Comparison of ENCODE assay signal across 19 cellular contexts in genomic region chr1:20123696-20124450, GRCh38. TPM values are rescaled to one million over a fixed set of nuclear protein-coding genes. Genes with fewer than 3 reads are reported as not detected.
DNase-seq lines count a peak whose midpoint lies in the region; ATAC-seq, FAIRE-seq and TF ChIP-seq lines count a peak whose summit lies in the region.
"Had no signal": no experiment of that assay in that cellular context is flagged by ENCODE, and none has a peak within 500 bp of the region (broad histone marks: within the 10 kb centered on the region; RNA-seq: fewer than 3 reads in every experiment).

No MANE protein-coding gene starts in this region.

- no peaks in the 10 kb centered on the region for H3K9me1 ChIP-seq in keratinocyte (ENCODE audit: control insufficient read depth, extremely low read depth, insufficient read depth, low read length)

- H3K27me3 ChIP-seq in Karpas-422 (ENCODE audit: low read length) (no peaks in the 10 kb centered on the region), keratinocyte (ENCODE audit: control insufficient read depth, extremely low read depth, insufficient read depth, low read length) (peaks cover 9% of the 10 kb centered on the region), dorsolateral prefrontal cortex (no peaks in the 10 kb centered on the region)
- H3K27me3 ChIP-seq: thyroid gland had no signal

- POLR2A ChIA-PET in A549 (lab: Yijun Ruan, JAX), result no interaction called here

- dilution Hi-C loops in keratinocyte (cut with MboI; ENCODE audit: extremely low pct_ligation_motif_present, low sequenced_read_pairs), result no loop called here

- WGBS in A549 (ENCODE audit: missing lambda C conversion rate), result 54% methylated on average over 10 of the region's 10 CpGs

- H3K4me3 ChIP-seq in A549 (no peak overlapping the region), Karpas-422 (ENCODE audit: low read length) (no peak overlapping the region), keratinocyte (ENCODE audit: control insufficient read depth in 2 of 3, extremely low read depth in 1 of 3, insufficient read depth in 2 of 3, low read depth in 1 of 3, low read length in 3 of 3) (no peak overlapping the region), dorsolateral prefrontal cortex (no peak overlapping the region)
- H3K4me3 ChIP-seq: thyroid gland had no signal

- DNase-seq in A549 (ENCODE audit: low read depth in 1 of 2, low spot score in 1 of 2) (no peak), Karpas-422 (peak; percentile 40), keratinocyte (ENCODE audit: low read depth, low spot score) (no peak), hypothalamus (lab: John Stamatoyannopoulos, UW) (no peak), anterior cingulate cortex (lab: John Stamatoyannopoulos, UW) (no peak), dorsolateral prefrontal cortex (no peak)
- DNase-seq: activated T-cell treated with anti-CD3 and anti-CD28 coated beads, Interleukin-2, amount 50 U/mL, for 4 hours; CD4-positive, CD25-positive, alpha-beta regulatory T cell; DMS153; midbrain; NCI-H524; thyroid gland had no signal

- H4K20me1 ChIP-seq in Karpas-422 (ENCODE audit: insufficient read depth, low read depth, low read length) (no peaks in the 10 kb centered on the region), keratinocyte (ENCODE audit: control insufficient read depth, extremely low read depth, insufficient read depth, low read length) (no peaks in the 10 kb centered on the region)

- no peak for FAIRE-seq in A549 (lab: Jason Lieb, UNC)
- no peak for FAIRE-seq in keratinocyte (lab: Jason Lieb, UNC)
- FAIRE-seq: GM12892 had no signal

- TF ChIP-seq EP300 in A549 (IDR thresholded peaks at IDR 0.05), result no peak

- H3K9ac ChIP-seq in Karpas-422 (ENCODE audit: low read length) (no peak overlapping the region), keratinocyte (ENCODE audit: control insufficient read depth, extremely low read depth, insufficient read depth, low read length) (no peak overlapping the region)

- no peak for TF ChIP-seq POLR2A in A549 (IDR thresholded peaks at IDR 0.05; ENCODE audit: low read length)

- TF ChIP-seq CTCF in A549 (IDR thresholded peaks at IDR 0.05), result no peak
- TF ChIP-seq CTCF in VCaP (conservative IDR thresholded peaks at IDR 0.05), result no peak
- no peak for TF ChIP-seq CTCF in keratinocyte (optimal IDR thresholded peaks at IDR 0.05 in 1 of 3, IDR thresholded peaks at IDR 0.05 in 1 of 3, conservative IDR thresholded peaks at IDR 0.05 in 1 of 3; ENCODE audit: extremely low read depth in 1 of 3, insufficient read depth in 2 of 3, low read length in 3 of 3)
- TF ChIP-seq CTCF in dorsolateral prefrontal cortex (IDR thresholded peaks at IDR 0.05 in 54 of 56, conservative IDR thresholded peaks at IDR 0.05 in 2 of 56; ENCODE audit: low read depth in 1 of 56, partially characterized antibody in 56 of 56), result no peak

- H2AFZ ChIP-seq in Karpas-422 (ENCODE audit: low read length) (no peak overlapping the region), keratinocyte (ENCODE audit: control insufficient read depth, low read length) (no peak overlapping the region)

- H3K27ac ChIP-seq in A549, result no peak overlapping the region
- no peak overlapping the region for H3K27ac ChIP-seq in Karpas-422 (ENCODE audit: low read length)
- peak overlapping the region; percentile 61 for H3K27ac ChIP-seq in VCaP
- H3K27ac ChIP-seq in keratinocyte (ENCODE audit: control insufficient read depth, insufficient read depth, low read length), result no peak overlapping the region
- H3K27ac ChIP-seq in dorsolateral prefrontal cortex, result no peak overlapping the region
- H3K27ac ChIP-seq: thyroid gland had no signal

- ATAC-seq in A549 (peak in 1 of 2 experiments; percentile 50; a peak in 3 of 6 replicates), HG03139 (IDR thresholded peaks at IDR 0.05; ENCODE audit: unreplicated experiment) (no peak)

- TF ChIP-seq RAD21 in A549 (conservative IDR thresholded peaks at IDR 0.05 in 1 of 2, IDR thresholded peaks at IDR 0.05 in 1 of 2), result no peak

- intact Hi-C loops in dorsolateral prefrontal cortex (cut with DNase I), result no loop called here

- CTCF ChIA-PET in A549 (lab: Yijun Ruan, JAX), result interaction anchor here (0.6 to 1.2 kb wide), 3 partner anchors 34 to 147 kb away, joined by 3 to 6 read pairs (median 5); no protein-coding TSS in a partner anchor

- no peaks in the 10 kb centered on the region for H3K9me2 ChIP-seq in Karpas-422 (replicated peaks; ENCODE audit: insufficient read depth, low read length)

- H3K4me1 ChIP-seq in A549, result peaks cover 9% of the 10 kb centered on the region; the same call in 2 of the 3 replicates
- no peaks in the 10 kb centered on the region for H3K4me1 ChIP-seq in Karpas-422 (ENCODE audit: low read length)
- peaks cover 20% of the 10 kb centered on the region for H3K4me1 ChIP-seq in keratinocyte (ENCODE audit: control insufficient read depth, extremely low read depth, insufficient read depth, low read length)
- H3K4me1 ChIP-seq: thyroid gland had no signal

- H3K9me3 ChIP-seq in A549 (no peaks in the 10 kb centered on the region), Karpas-422 (ENCODE audit: low read length) (no peaks in the 10 kb centered on the region), keratinocyte (ENCODE audit: control insufficient read depth, low read depth, low read length) (no peaks in the 10 kb centered on the region)
- H3K9me3 ChIP-seq: thyroid gland had no signal

- no peaks in the 10 kb centered on the region for H3K79me2 ChIP-seq in Karpas-422 (ENCODE audit: low read length)
- no peaks in the 10 kb centered on the region for H3K79me2 ChIP-seq in keratinocyte (ENCODE audit: control insufficient read depth, insufficient read depth, low read length)

- H3K4me2 ChIP-seq in A549 (peak overlapping the region; percentile 32; the same call in 2 of the 3 replicates), Karpas-422 (ENCODE audit: low read depth, low read length, poor library complexity, severe bottlenecking) (no peak overlapping the region), keratinocyte (ENCODE audit: control insufficient read depth, extremely low read depth, insufficient read depth, low read depth, low read length) (peak overlapping the region; percentile 52)

- H3K36me3 ChIP-seq in Karpas-422 (ENCODE audit: insufficient read depth, low read length) (no peaks in the 10 kb centered on the region), keratinocyte (ENCODE audit: control insufficient read depth in 2 of 2, extremely low read depth in 1 of 2, insufficient read depth in 2 of 2, low read length in 2 of 2) (no peaks in the 10 kb centered on the region)
- H3K36me3 ChIP-seq: thyroid gland had no signal

RNA-seq across cellular contexts. Expression of gene PLA2G2D, which starts 4.5 kb away (rescaled TPM):
- polyA plus RNA-seq in A549 (2011; rRNA removed) (not detected in 2 replicates), A549 (2017; fragmentation: RNase III; extraction: RNeasy Plus Mini Kit Qiagen cat#74134 plus additional on column Dnase treatment) (not detected in 3 replicates), keratinocyte (not detected in 3 replicates)
- not detected in 2 replicates for polyA plus RNA-seq in A549 (2012; cell fraction: cytosol; rRNA removed)
- not detected in 2 replicates for polyA plus RNA-seq in A549 (2012; cell fraction: nucleus; rRNA removed)
- not detected in 2 replicates for polyA minus RNA-seq in A549 (2011; rRNA and poly(A)+ RNA removed)
- total RNA-seq in Karpas-422 (2014; rRNA removed; shearing (Covaris generic); ENCODE audit: low replicate concordance), result not detected in 2 replicates
- not detected for polyA plus RNA-seq in keratinocyte (2011; ENCODE audit: low read depth)
- polyA plus RNA-seq in keratinocyte (2011; cell fraction: cytosol; rRNA removed), result not detected in 2 replicates
- not detected in 2 replicates for polyA plus RNA-seq in keratinocyte (2011; cell fraction: nucleus; rRNA removed)
- polyA plus RNA-seq in keratinocyte (2012; ENCODE audit: low replicate concordance), result not detected in 2 replicates
- polyA minus RNA-seq in keratinocyte, result not detected in 3 replicates
- not detected for polyA minus RNA-seq in keratinocyte (2011; cell fraction: cytosol; rRNA and poly(A)+ RNA removed)
- not detected in 2 replicates for polyA minus RNA-seq in keratinocyte (2011; cell fraction: nucleus; rRNA and poly(A)+ RNA removed)
- under 1 TPM in 3 of 120 experiments, not detected in 117; 0.16 to 0.26 (median 0.17) TPM for total RNA-seq in dorsolateral prefrontal cortex
- total RNA-seq: activated T-cell treated with anti-CD3 and anti-CD28 coated beads, Interleukin-2, amount 50 U/mL, for 4 hours; CD4-positive, CD25-positive, alpha-beta regulatory T cell; endothelial cell of umbilical vein; left cardiac atrium; progenitor cell of endocrine pancreas; thyroid gland had no signal
- polyA plus RNA-seq: CD4-positive, CD25-positive, alpha-beta regulatory T cell; endothelial cell of umbilical vein; neural cell had no signal

RNA-seq across cellular contexts. Expression of gene PLA2G2F, which starts 15.2 kb away (rescaled TPM):
- not detected in 2 replicates for polyA plus RNA-seq in A549 (2011; rRNA removed)
- polyA plus RNA-seq in A549 (2012; cell fraction: cytosol; rRNA removed), result not detected in 2 replicates
- not detected in 2 replicates for polyA plus RNA-seq in A549 (2012; cell fraction: nucleus; rRNA removed)
- polyA plus RNA-seq in A549 (2017; fragmentation: RNase III; extraction: RNeasy Plus Mini Kit Qiagen cat#74134 plus additional on column Dnase treatment), result not detected in 3 replicates
- not detected in 2 replicates for polyA minus RNA-seq in A549 (2011; rRNA and poly(A)+ RNA removed)
- not detected in 2 replicates for total RNA-seq in Karpas-422 (2014; rRNA removed; shearing (Covaris generic); ENCODE audit: low replicate concordance)
- 0.26 to 0.31 TPM (median 0.26 TPM) in 3 replicates for polyA plus RNA-seq in keratinocyte
- polyA plus RNA-seq in keratinocyte (2011; ENCODE audit: low read depth), result 3.5 TPM
- polyA plus RNA-seq in keratinocyte (2011; cell fraction: cytosol; rRNA removed), result 0.14 and 0.23 TPM in 2 replicates
- 1.7 and 2.2 TPM in 2 replicates for polyA plus RNA-seq in keratinocyte (2011; cell fraction: nucleus; rRNA removed)
- polyA plus RNA-seq in keratinocyte (2012; ENCODE audit: low replicate concordance), result 0.21 and 13.3 TPM in 2 replicates
- 0.13 to 0.52 TPM (median 0.42 TPM) in 3 replicates for polyA minus RNA-seq in keratinocyte
- not detected for polyA minus RNA-seq in keratinocyte (2011; cell fraction: cytosol; rRNA and poly(A)+ RNA removed)
- polyA minus RNA-seq in keratinocyte (2011; cell fraction: nucleus; rRNA and poly(A)+ RNA removed), result 0.39 and 0.95 TPM in 2 replicates
- under 1 TPM in 1 of 120 experiments, not detected in 119; 0.28 TPM for total RNA-seq in dorsolateral prefrontal cortex
- total RNA-seq: activated T-cell treated with anti-CD3 and anti-CD28 coated beads, Interleukin-2, amount 50 U/mL, for 4 hours; CD4-positive, CD25-positive, alpha-beta regulatory T cell; endothelial cell of umbilical vein; left cardiac atrium; progenitor cell of endocrine pancreas; thyroid gland had no signal
- polyA plus RNA-seq: CD4-positive, CD25-positive, alpha-beta regulatory T cell; endothelial cell of umbilical vein; neural cell had no signal

RNA-seq across cellular contexts. Expression of gene PLA2G5, which starts 53.9 kb away (rescaled TPM):
- polyA plus RNA-seq in A549 (2011; rRNA removed) (not detected in 2 replicates), A549 (2017; fragmentation: RNase III; extraction: RNeasy Plus Mini Kit Qiagen cat#74134 plus additional on column Dnase treatment) (not detected in 3 replicates), keratinocyte (0.16 TPM in 1 of 3 replicates, not detected in the others)
- polyA plus RNA-seq in A549 (2012; cell fraction: cytosol; rRNA removed), result not detected in 2 replicates
- not detected in 2 replicates for polyA plus RNA-seq in A549 (2012; cell fraction: nucleus; rRNA removed)
- polyA minus RNA-seq in A549 (2011; rRNA and poly(A)+ RNA removed), result not detected in 2 replicates
- not detected in 2 replicates for total RNA-seq in Karpas-422 (2014; rRNA removed; shearing (Covaris generic); ENCODE audit: low replicate concordance)
- polyA plus RNA-seq in keratinocyte (2011; ENCODE audit: low read depth), result not detected
- polyA plus RNA-seq in keratinocyte (2011; cell fraction: cytosol; rRNA removed), result 0.05 and 0.10 TPM in 2 replicates
- not detected in 2 replicates for polyA plus RNA-seq in keratinocyte (2011; cell fraction: nucleus; rRNA removed)
- polyA plus RNA-seq in keratinocyte (2012; ENCODE audit: low replicate concordance), result not detected in 2 replicates
- 0.16 TPM in 1 of 3 replicates, not detected in the others for polyA minus RNA-seq in keratinocyte
- not detected for polyA minus RNA-seq in keratinocyte (2011; cell fraction: cytosol; rRNA and poly(A)+ RNA removed)
- polyA minus RNA-seq in keratinocyte (2011; cell fraction: nucleus; rRNA and poly(A)+ RNA removed), result not detected in 2 replicates
- total RNA-seq in dorsolateral prefrontal cortex, result 10 to 100 TPM in 3 of 120 experiments, 1 to 10 TPM in 114, under 1 TPM in 3; 0.63 to 12.3 (median 3.6) TPM
- total RNA-seq: activated T-cell treated with anti-CD3 and anti-CD28 coated beads, Interleukin-2, amount 50 U/mL, for 4 hours; CD4-positive, CD25-positive, alpha-beta regulatory T cell; endothelial cell of umbilical vein; progenitor cell of endocrine pancreas had no signal
- polyA plus RNA-seq: CD4-positive, CD25-positive, alpha-beta regulatory T cell; neural cell had no signal
